ENCODE assay signal across 13 cellular contexts in the genomic region with DNA sequence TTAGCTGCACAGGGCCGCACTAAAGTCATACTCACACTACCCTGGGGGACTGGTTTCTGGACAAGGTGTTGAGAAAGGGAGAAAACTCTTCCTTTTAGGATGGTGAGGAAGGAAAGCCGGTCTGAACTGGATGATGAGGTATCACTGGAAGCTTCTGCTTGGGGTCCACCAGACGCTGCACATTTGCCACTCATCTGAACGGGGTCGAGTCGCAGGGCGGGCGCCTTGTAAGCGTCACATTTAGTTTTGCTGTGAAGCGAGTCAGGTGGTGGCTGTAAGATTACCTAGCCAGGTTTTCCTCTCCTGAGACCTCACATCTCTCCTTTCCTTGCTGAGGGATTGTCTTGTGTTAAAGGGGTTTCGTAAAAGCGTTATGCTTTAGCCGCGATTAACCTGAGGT. TPM values are rescaled to one million over a fixed set of nuclear protein-coding genes. Genes with fewer than 3 reads are reported as not detected.
DNase-seq lines count a peak whose midpoint lies in the region; ATAC-seq, FAIRE-seq and TF ChIP-seq lines count a peak whose summit lies in the region.
"Had no signal": no experiment of that assay in that cellular context is flagged by ENCODE, and none has a peak within 500 bp of the region (broad histone marks: within the 10 kb centered on the region; RNA-seq: fewer than 3 reads in every experiment).

No MANE protein-coding gene starts in this region.

- POLR2A ChIA-PET in HepG2 (lab: Yijun Ruan, JAX) = interaction anchor here (1.4 kb wide), 1 partner anchor 67 kb away, joined by 3 read pairs; no protein-coding TSS in a partner anchor

- in situ Hi-C loops in HepG2 (cut with HindIII; ENCODE audit: extremely low pct_ligation_motif_present, low pct_unique_long_range_greater_than_20kb) = no loop called here

- DNase-seq in HepG2 (ENCODE audit: low spot score) = no peak
- DNase-seq in right lobe of liver = no peak
- DNase-seq in RWPE2 (ENCODE audit: low spot score) = no peak
- no peak for DNase-seq in glutamatergic neuron
- no peak for DNase-seq in substantia nigra (lab: John Stamatoyannopoulos, UW)
- no peak for DNase-seq in SKM-1 (lab: John Stamatoyannopoulos, UW; ENCODE audit: unreplicated experiment)
- DNase-seq in smooth muscle cell (lab: John Stamatoyannopoulos, UW; ENCODE audit: unreplicated experiment) = no peak
- DNase-seq: amygdala, BE2C, HCEC 1CT, islet precursor cell, NCI-H187 treated with DMSO at 0.1 percent for 48 hours had no signal

- H3K9me3 Mint-ChIP-seq in glutamatergic neuron (ENCODE audit: unreplicated experiment) = peaks cover 12% of the 10 kb centered on the region

- TF ChIP-seq EP300 in HepG2 (IDR thresholded peaks at IDR 0.05; ENCODE audit: low read depth in 2 of 2, low read length in 2 of 2) = no peak
- TF ChIP-seq EP300 in HepG2 (CRISPR knock-in tag; IDR thresholded peaks at IDR 0.05; ENCODE audit: borderline replicate concordance) = no peak

- peak overlapping the region; percentile 71 for H3K4me3 Mint-ChIP-seq in glutamatergic neuron (ENCODE audit: unreplicated experiment)

- BruUV-seq in HepG2 (replicated peaks; lab: Mats Ljungman, UMichigan) = no TSS peak

- ATAC-seq in HepG2 = no peak
- ATAC-seq in right lobe of liver = no peak
- ATAC-seq in RWPE2 (ENCODE audit: low read depth) = no peak
- no peak for ATAC-seq in HG03565 (IDR thresholded peaks at IDR 0.05; ENCODE audit: unreplicated experiment)

- WGBS in HepG2 (ENCODE audit: low lambda C conversion rate) = 90% methylated on average over 14 of the region's 14 CpGs
- WGBS in right lobe of liver (ENCODE audit: insufficient coverage, low coverage, low lambda C conversion rate, missing lambda C conversion rate) = 95% methylated on average over 13 of the region's 14 CpGs
- WGBS in smooth muscle cell (ENCODE audit: low lambda C conversion rate) = 93% methylated on average over 14 of the region's 14 CpGs

- peak overlapping the region in 1 of 3 experiments; percentile 43; a peak in 1 of 6 replicates for H3K4me3 ChIP-seq in HepG2 (replicated peaks in 1 of 3; ENCODE audit: insufficient read depth in 1 of 3, low read depth in 2 of 3, low read length in 3 of 3)
- H3K4me3 ChIP-seq in right lobe of liver = no peak overlapping the region
- H3K4me3 ChIP-seq in RWPE2 (ENCODE audit: severe bottlenecking) = no peak overlapping the region
- H3K4me3 ChIP-seq in smooth muscle cell = no peak overlapping the region

- intact Hi-C loops in HepG2 (cut with micrococcal nuclease; ENCODE audit: unreplicated experiment) = no loop called here
- intact Hi-C loops in right lobe of liver (cut with DNase I) = no loop called here

- TF ChIP-seq POLR2A in HepG2 (IDR thresholded peaks at IDR 0.05; ENCODE audit: insufficient read depth in 1 of 2, low read depth in 2 of 2, low read length in 2 of 2) (0 out of 4 replicates have a peak, but pooled peaks of 1 of the 2 experiments have one; percentile 1), right lobe of liver (IDR thresholded peaks at IDR 0.05) (no peak)

- no peak for TF ChIP-seq CTCF in HepG2 (CRISPR knock-in tag; IDR thresholded peaks at IDR 0.05)
- TF ChIP-seq CTCF in right lobe of liver (IDR thresholded peaks at IDR 0.05) = no peak
- TF ChIP-seq CTCF in RWPE2 (IDR thresholded peaks at IDR 0.05; ENCODE audit: poor library complexity, severe bottlenecking) = no peak
- TF ChIP-seq CTCF in glutamatergic neuron (IDR thresholded peaks at IDR 0.05; ENCODE audit: partially characterized antibody, unreplicated experiment) = no peak
- no peak for TF ChIP-seq CTCF in smooth muscle cell (IDR thresholded peaks at IDR 0.05; ENCODE audit: borderline replicate concordance, insufficient read depth, poor library complexity, severe bottlenecking)

- H3K79me2 ChIP-seq in HepG2 (ENCODE audit: insufficient read depth, low read length) = peaks cover 60% of the 10 kb centered on the region
- peaks cover 72% of the 10 kb centered on the region for H3K79me2 ChIP-seq in smooth muscle cell (ENCODE audit: low read depth)

- no peak overlapping the region for H3K27ac Mint-ChIP-seq in glutamatergic neuron (ENCODE audit: unreplicated experiment)

- H3K4me1 Mint-ChIP-seq in glutamatergic neuron (ENCODE audit: low read depth, unreplicated experiment) = peaks cover 4% of the 10 kb centered on the region

- H4K20me1 ChIP-seq in HepG2 (ENCODE audit: insufficient read depth, low read length) = 0 out of 2 replicates have a peak, but pooled peaks cover 5% of the 10 kb centered on the region
- peaks cover 53% of the 10 kb centered on the region for H4K20me1 ChIP-seq in smooth muscle cell (ENCODE audit: low read depth)

- H3K9me3 ChIP-seq in HepG2 (ENCODE audit: low read length) = no peaks in the 10 kb centered on the region
- H3K9me3 ChIP-seq in right lobe of liver = no peaks in the 10 kb centered on the region
- H3K9me3 ChIP-seq in RWPE2 (ENCODE audit: severe bottlenecking) = no peaks in the 10 kb centered on the region
- H3K9me3 ChIP-seq in smooth muscle cell (replicated peaks; ENCODE audit: low read depth) = no peaks in the 10 kb centered on the region
- H3K9me3 ChIP-seq: BE2C had no signal

- H3K27me3 Mint-ChIP-seq in glutamatergic neuron (ENCODE audit: unreplicated experiment) = no peaks in the 10 kb centered on the region

- H2AFZ ChIP-seq in HepG2 (ENCODE audit: low read length) (no peak overlapping the region), smooth muscle cell (ENCODE audit: low read depth) (no peak overlapping the region)

- no peak for TF ChIP-seq RAD21 in HepG2 (CRISPR knock-in tag; IDR thresholded peaks at IDR 0.05)

- H3K27ac ChIP-seq in HepG2 (ENCODE audit: extremely low read length, insufficient read depth, low read length) = peak overlapping the region; percentile 26
- H3K27ac ChIP-seq in right lobe of liver = no peak overlapping the region
- H3K27ac ChIP-seq in RWPE2 (ENCODE audit: poor library complexity, severe bottlenecking) = peak overlapping the region; percentile 99
- peak overlapping the region; percentile 60 for H3K27ac ChIP-seq in substantia nigra (ENCODE audit: low read depth, low read length, poor library complexity, severe bottlenecking)
- H3K27ac ChIP-seq in smooth muscle cell (ENCODE audit: low read depth) = no peak overlapping the region

- peaks cover 36% of the 10 kb centered on the region for H3K4me1 ChIP-seq in HepG2 (ENCODE audit: insufficient read depth, low read length)
- peaks cover 0 to 8% (median 3%) of the 10 kb centered on the region in 4 donors for H3K4me1 ChIP-seq in right lobe of liver
- H3K4me1 ChIP-seq in RWPE2 (ENCODE audit: insufficient read depth, poor library complexity, severe bottlenecking) = peaks cover 20% of the 10 kb centered on the region
- H3K4me1 ChIP-seq in smooth muscle cell (ENCODE audit: low read depth) = peaks cover 13% of the 10 kb centered on the region
- H3K4me1 ChIP-seq: BE2C had no signal

- H3K36me3 ChIP-seq in HepG2 (replicated peaks in 1 of 2; ENCODE audit: control insufficient read depth in 1 of 2, insufficient read depth in 2 of 2, low read length in 2 of 2) = peaks cover 4 to 27% of the 10 kb centered on the region in 2 experiments; a peak in 4 of 5 replicates
- peaks cover 0 to 12% (median under 1%) of the 10 kb centered on the region in 4 donors for H3K36me3 ChIP-seq in right lobe of liver
- H3K36me3 ChIP-seq in RWPE2 (ENCODE audit: low read depth) = peaks cover 69% of the 10 kb centered on the region
- peaks cover 2% of the 10 kb centered on the region for H3K36me3 ChIP-seq in smooth muscle cell (ENCODE audit: low read depth)

- CTCF ChIA-PET in HepG2 (lab: Yijun Ruan, JAX; ENCODE audit: low intra/inter-chr PET ratio, low total read pairs) = no interaction called here

- H3F3A ChIP-seq in smooth muscle cell (ENCODE audit: low read depth) = no peaks in the 10 kb centered on the region

- peak overlapping the region; percentile 93 for H3K4me2 ChIP-seq in HepG2 (ENCODE audit: low read depth, low read length)
- H3K4me2 ChIP-seq in smooth muscle cell = no peak overlapping the region

- H3K27me3 ChIP-seq in HepG2 (ENCODE audit: control insufficient read depth in 1 of 2, insufficient read depth in 2 of 2, low read length in 2 of 2) (no peaks in the 10 kb centered on the region; a peak in 1 of 5 replicates), right lobe of liver (no peaks in the 10 kb centered on the region), RWPE2 (ENCODE audit: insufficient read depth, poor library complexity, severe bottlenecking) (no peaks in the 10 kb centered on the region), smooth muscle cell (ENCODE audit: low read depth) (no peaks in the 10 kb centered on the region)
- H3K27me3 ChIP-seq: BE2C had no signal

- FAIRE-seq in HepG2 (lab: Jason Lieb, UNC) = no peak

- no peaks in the 10 kb centered on the region for H3K36me3 Mint-ChIP-seq in glutamatergic neuron (ENCODE audit: unreplicated experiment)

- H3K9ac ChIP-seq in HepG2 (ENCODE audit: insufficient read depth, low read depth, low read length) (0 out of 2 replicates have a peak overlapping the region, but pooled peaks have one; percentile 15), smooth muscle cell (ENCODE audit: low read depth) (no peak overlapping the region)

RNA-seq across cellular contexts. Expression of gene JPT2, which starts 2.3 kb away (rescaled TPM):
- total RNA-seq in HepG2 (2016; rRNA removed; fragmentation: Illumina TruSeq; extraction: Trizol) = 89.4 and 127 TPM in 2 replicates
- 11.5 and 13.4 TPM in 2 replicates for total RNA-seq in HepG2 (2016; cell fraction: cytosol; rRNA removed; fragmentation: Illumina TruSeq; extraction: Trizol; ENCODE audit: low read depth)
- 91.5 and 117 TPM in 2 replicates for total RNA-seq in HepG2 (2016; cell fraction: insoluble cytoplasmic fraction; rRNA removed; fragmentation: Illumina TruSeq; extraction: Trizol)
- 52.3 and 54.3 TPM in 2 replicates for total RNA-seq in HepG2 (2016; cell fraction: membrane; rRNA removed; fragmentation: Illumina TruSeq; extraction: Trizol)
- 37.4 and 43.4 TPM in 2 replicates for total RNA-seq in HepG2 (2016; cell fraction: nucleus; rRNA removed; fragmentation: Illumina TruSeq; extraction: Trizol)
- polyA plus RNA-seq in HepG2 (2011; rRNA removed) = 52.5 and 53.5 TPM in 2 replicates
- 36.8 and 43.8 TPM in 2 replicates for polyA plus RNA-seq in HepG2 (2011; cell fraction: cytosol; rRNA removed)
- polyA plus RNA-seq in HepG2 (2011; cell fraction: nucleus; rRNA removed) = 36.7 and 43.7 TPM in 2 replicates
- 50.1 and 68.5 TPM in 2 replicates for polyA plus RNA-seq in HepG2 (2012)
- polyA plus RNA-seq in HepG2 (2016; cell fraction: cytosol; fragmentation: Illumina TruSeq; extraction: Trizol; ENCODE audit: low read depth) = 14.3 TPM in 2 replicates
- polyA plus RNA-seq in HepG2 (2016; cell fraction: insoluble cytoplasmic fraction; fragmentation: Illumina TruSeq; extraction: Trizol; ENCODE audit: low read depth) = 154 and 168 TPM in 2 replicates
- 39.8 and 39.9 TPM in 2 replicates for polyA plus RNA-seq in HepG2 (2016; cell fraction: membrane; fragmentation: Illumina TruSeq; extraction: Trizol; ENCODE audit: low read depth)
- 63.6 and 72.2 TPM in 2 replicates for polyA plus RNA-seq in HepG2 (2016; cell fraction: nucleus; fragmentation: Illumina TruSeq; extraction: Trizol; ENCODE audit: insufficient read depth, low read depth)
- polyA minus RNA-seq in HepG2 (2011; rRNA and poly(A)+ RNA removed; ENCODE audit: low replicate concordance) = 35.4 and 60.1 TPM in 2 replicates
- 24.4 and 29.2 TPM in 2 replicates for polyA minus RNA-seq in HepG2 (2011; cell fraction: cytosol; rRNA and poly(A)+ RNA removed)
- polyA minus RNA-seq in HepG2 (2011; cell fraction: nucleus; rRNA and poly(A)+ RNA removed) = 24.2 and 25.5 TPM in 2 replicates
- total RNA-seq in right lobe of liver = 10 to 100 TPM; 31.0 to 47.7 (median 38.7) TPM
- 72.9 TPM for total RNA-seq in glutamatergic neuron (ENCODE audit: unreplicated experiment)
- total RNA-seq in smooth muscle cell = 28.6 and 33.4 TPM in 2 replicates
- polyA plus RNA-seq in smooth muscle cell = 7.2 and 11.2 TPM in 2 replicates

RNA-seq across cellular contexts. Expression of gene MAPK8IP3, which starts 25.6 kb away (rescaled TPM):
- 3.6 and 25.1 TPM in 2 replicates for total RNA-seq in HepG2 (2016; rRNA removed; fragmentation: Illumina TruSeq; extraction: Trizol)
- 9.0 and 11.0 TPM in 2 replicates for total RNA-seq in HepG2 (2016; cell fraction: cytosol; rRNA removed; fragmentation: Illumina TruSeq; extraction: Trizol; ENCODE audit: low read depth)
- total RNA-seq in HepG2 (2016; cell fraction: insoluble cytoplasmic fraction; rRNA removed; fragmentation: Illumina TruSeq; extraction: Trizol) = 3.3 and 29.8 TPM in 2 replicates
- 3.8 and 4.5 TPM in 2 replicates for total RNA-seq in HepG2 (2016; cell fraction: membrane; rRNA removed; fragmentation: Illumina TruSeq; extraction: Trizol)
- total RNA-seq in HepG2 (2016; cell fraction: nucleus; rRNA removed; fragmentation: Illumina TruSeq; extraction: Trizol) = 45.6 and 52.7 TPM in 2 replicates
- polyA plus RNA-seq in HepG2 (2011; rRNA removed) = 41.7 and 65.8 TPM in 2 replicates
- polyA plus RNA-seq in HepG2 (2011; cell fraction: cytosol; rRNA removed) = 5.6 and 10.1 TPM in 2 replicates
- polyA plus RNA-seq in HepG2 (2011; cell fraction: nucleus; rRNA removed) = 653 and 865 TPM in 2 replicates
- 43.5 and 49.9 TPM in 2 replicates for polyA plus RNA-seq in HepG2 (2012)
- 0.76 and 0.97 TPM in 2 replicates for polyA plus RNA-seq in HepG2 (2016; cell fraction: cytosol; fragmentation: Illumina TruSeq; extraction: Trizol; ENCODE audit: low read depth)
- polyA plus RNA-seq in HepG2 (2016; cell fraction: insoluble cytoplasmic fraction; fragmentation: Illumina TruSeq; extraction: Trizol; ENCODE audit: low read depth) = 3.3 and 4.5 TPM in 2 replicates
- polyA plus RNA-seq in HepG2 (2016; cell fraction: membrane; fragmentation: Illumina TruSeq; extraction: Trizol; ENCODE audit: low read depth) = 1.8 and 2.1 TPM in 2 replicates
- 244 and 279 TPM in 2 replicates for polyA plus RNA-seq in HepG2 (2016; cell fraction: nucleus; fragmentation: Illumina TruSeq; extraction: Trizol; ENCODE audit: insufficient read depth, low read depth)
- 15.0 and 33.9 TPM in 2 replicates for polyA minus RNA-seq in HepG2 (2011; rRNA and poly(A)+ RNA removed; ENCODE audit: low replicate concordance)
- polyA minus RNA-seq in HepG2 (2011; cell fraction: cytosol; rRNA and poly(A)+ RNA removed) = 4.7 and 4.8 TPM in 2 replicates
- 92.2 and 93.0 TPM in 2 replicates for polyA minus RNA-seq in HepG2 (2011; cell fraction: nucleus; rRNA and poly(A)+ RNA removed)
- total RNA-seq in right lobe of liver = 10 to 100 TPM in 5 of 6 experiments, 1 to 10 TPM in 1; 8.7 to 37.3 (median 23.0) TPM
- total RNA-seq in glutamatergic neuron (ENCODE audit: unreplicated experiment) = 281 TPM
- 36.2 and 43.6 TPM in 2 replicates for total RNA-seq in smooth muscle cell
- polyA plus RNA-seq in smooth muscle cell = 47.8 and 69.2 TPM in 2 replicates

Comparison
In these comparisons a context has a peak if more than half of its experiments do, and no peak if none do; other contexts are left out.
1. H3K27ac ChIP-seq: peak in HepG2 (single experiment), RWPE2 (single experiment) and substantia nigra (single experiment); none in right lobe of liver (0 of 3) and smooth muscle cell (single experiment).